ENCODE assay signal across 20 cellular contexts in the genomic region with DNA sequence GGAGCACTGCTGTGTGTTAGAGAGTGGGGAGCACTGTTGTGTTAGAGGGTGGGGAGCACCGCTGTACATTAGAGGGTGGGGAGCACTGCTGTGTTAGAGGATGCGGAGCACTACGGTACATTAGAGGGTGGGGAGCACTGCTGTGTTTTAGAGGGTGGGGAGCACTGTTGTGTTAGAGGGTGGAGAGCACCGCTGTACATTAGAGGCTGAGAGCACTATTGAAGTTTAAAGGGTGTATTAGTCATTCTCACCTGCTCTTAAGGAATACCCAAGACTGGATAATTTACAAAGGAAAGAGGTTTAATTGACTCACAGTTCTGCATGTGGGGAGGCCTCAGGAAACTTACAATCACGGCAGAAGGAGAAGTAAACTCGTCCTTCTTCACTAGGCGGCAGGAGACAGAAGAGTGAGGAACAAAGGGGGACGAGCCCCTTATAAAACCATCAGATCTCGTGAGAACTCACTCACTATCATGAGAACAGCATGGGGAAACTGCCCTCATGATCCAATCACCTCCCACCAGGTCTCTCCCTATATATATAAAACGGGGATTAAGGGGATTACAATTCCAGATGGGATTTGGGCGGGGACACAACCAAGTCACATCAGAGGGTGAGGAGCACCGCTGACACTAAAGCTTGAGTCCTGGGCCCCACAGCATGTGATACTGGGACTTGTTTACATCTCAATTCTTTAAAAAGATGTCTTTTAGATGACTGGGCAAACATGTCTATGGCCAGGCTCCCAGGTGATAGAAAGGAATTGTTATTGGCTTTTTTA. TPM values are rescaled to one million over a fixed set of nuclear protein-coding genes. Genes with fewer than 3 reads are reported as not detected.
DNase-seq lines count a peak whose midpoint lies in the region; ATAC-seq and TF ChIP-seq lines count a peak whose summit lies in the region.
"Had no signal": no experiment of that assay in that cellular context is flagged by ENCODE, and none has a peak within 500 bp of the region (broad histone marks: within the 10 kb centered on the region; RNA-seq: fewer than 3 reads in every experiment).

No MANE protein-coding gene starts in this region.

- CTCF ChIA-PET in WTC11 (lab: Charles Lee) = no interaction called here
- CTCF ChIA-PET in SK-N-SH (lab: Yijun Ruan, JAX) = interaction anchor here (1.3 to 6.4 kb wide), 4 partner anchors 9 to 66 kb away, joined by 3 to 71 read pairs (median 4); no protein-coding TSS in a partner anchor

- H3K36me3 Mint-ChIP-seq in WTC11 = peaks cover 19% of the 10 kb centered on the region
- H3K36me3 Mint-ChIP-seq in glutamatergic neuron (ENCODE audit: unreplicated experiment) = peaks cover 13% of the 10 kb centered on the region

- H3K27me3 Mint-ChIP-seq in WTC11 (ENCODE audit: low read depth) (peaks cover 7% of the 10 kb centered on the region), glutamatergic neuron (ENCODE audit: unreplicated experiment) (peaks cover 10% of the 10 kb centered on the region)

- no peaks in the 10 kb centered on the region for H3K9me3 ChIP-seq in SK-N-SH
- H3K9me3 ChIP-seq: BE2C had no signal

- H3K36me3 ChIP-seq in SK-N-SH (replicated peaks in 1 of 2; ENCODE audit: control insufficient read depth in 1 of 2, insufficient read depth in 2 of 2, low read length in 1 of 2) = no peaks in the 10 kb centered on the region
- H3K36me3 ChIP-seq: BE2C had no signal

- H3K27ac ChIP-seq in SK-N-SH (ENCODE audit: low read depth in 2 of 2, low read length in 1 of 2) = no peak overlapping the region
- H3K27ac ChIP-seq: GM23248, HL-60 had no signal

- peak; percentile 70 for DNase-seq in NCI-H82 treated with DMSO at 0.1 percent for 48 hours (lab: John Stamatoyannopoulos, UW; ENCODE audit: unreplicated experiment)
- no peak for DNase-seq in WTC11 (ENCODE audit: low spot score)
- no peak for DNase-seq in glutamatergic neuron
- no peak for DNase-seq in DMS114 treated with DMSO at 0.1 percent for 48 hours (lab: John Stamatoyannopoulos, UW; ENCODE audit: unreplicated experiment)
- DNase-seq in SK-N-SH = no peak
- DNase-seq: ACHN; BE2C; C1 segment of cervical spinal cord; CD4-positive, CD25-positive, alpha-beta regulatory T cell; CD8-positive, alpha-beta memory T cell; COR-L47; DMS 273 treated with DMSO at 0.1 percent for 48 hours; GM23248; HFFc6; IMR-90 had no signal

- no peaks in the 10 kb centered on the region for H3K9me2 ChIP-seq in SK-N-SH

- no peak overlapping the region for H3K4me2 ChIP-seq in SK-N-SH

- no peak for TF ChIP-seq RAD21 in SK-N-SH (IDR thresholded peaks at IDR 0.05; ENCODE audit: low read length)

- TF ChIP-seq CTCF in WTC11 (IDR thresholded peaks at IDR 0.05) (no peak), glutamatergic neuron (IDR thresholded peaks at IDR 0.05; ENCODE audit: partially characterized antibody, unreplicated experiment) (no peak), SK-N-SH (IDR thresholded peaks at IDR 0.05) (no peak)

- H3K4me1 Mint-ChIP-seq in WTC11 (peaks cover 20% of the 10 kb centered on the region), glutamatergic neuron (ENCODE audit: low read depth, unreplicated experiment) (no peaks in the 10 kb centered on the region)
- H3K4me1 Mint-ChIP-seq: CD4-positive, CD25-positive, alpha-beta regulatory T cell; CD8-positive, alpha-beta memory T cell had no signal

- H3F3A ChIP-seq in SK-N-SH (replicated peaks; ENCODE audit: insufficient read depth) = no peaks in the 10 kb centered on the region

- H3K27ac Mint-ChIP-seq in WTC11 (no peak overlapping the region), glutamatergic neuron (ENCODE audit: unreplicated experiment) (peak overlapping the region; percentile 3)
- H3K27ac Mint-ChIP-seq: CD8-positive, alpha-beta memory T cell; HFFc6 had no signal

- H4K20me1 ChIP-seq in SK-N-SH (ENCODE audit: insufficient read depth) = no peaks in the 10 kb centered on the region

- H3K4me3 ChIP-seq in SK-N-SH (ENCODE audit: low read depth in 2 of 2, low read length in 1 of 2) = no peak overlapping the region
- H3K4me3 ChIP-seq: GM23248 had no signal

- peaks cover 36% of the 10 kb centered on the region for H3K9me3 Mint-ChIP-seq in WTC11
- H3K9me3 Mint-ChIP-seq in glutamatergic neuron (ENCODE audit: unreplicated experiment) = peaks cover 14% of the 10 kb centered on the region
- H3K9me3 Mint-ChIP-seq: HFFc6 had no signal

- H2AFZ ChIP-seq in SK-N-SH (ENCODE audit: low read depth) = no peak overlapping the region
- H2AFZ ChIP-seq: GM23248 had no signal

- ATAC-seq in WTC11 (no peak), GM18868 (IDR thresholded peaks at IDR 0.05; ENCODE audit: unreplicated experiment) (no peak)
- ATAC-seq: HCT116 had no signal

- no peaks in the 10 kb centered on the region; the same call in 1 of the 2 replicates for H3K27me3 ChIP-seq in SK-N-SH (ENCODE audit: insufficient read depth)
- H3K27me3 ChIP-seq: BE2C had no signal

- POLR2A ChIA-PET in WTC11 (lab: Charles Lee) (no interaction called here), SK-N-SH (lab: Yijun Ruan, JAX) (no interaction called here)

- no peaks in the 10 kb centered on the region for H3K4me1 ChIP-seq in SK-N-SH (ENCODE audit: control insufficient read depth in 1 of 2, insufficient read depth in 2 of 2, low read depth in 1 of 2, low read length in 1 of 2)
- H3K4me1 ChIP-seq: BE2C had no signal

- WGBS in SK-N-SH (ENCODE audit: low lambda C conversion rate) = 65% methylated on average over 12 of the region's 12 CpGs

- TF ChIP-seq EP300 in SK-N-SH (IDR thresholded peaks at IDR 0.05; ENCODE audit: borderline replicate concordance in 1 of 2, low read depth in 1 of 2, low read length in 1 of 2) = no peak

- no peak overlapping the region for H3K9ac ChIP-seq in SK-N-SH
- H3K9ac ChIP-seq: GM23248 had no signal

- H3K4me3 Mint-ChIP-seq in WTC11 = no peak overlapping the region
- no peak overlapping the region for H3K4me3 Mint-ChIP-seq in glutamatergic neuron (ENCODE audit: unreplicated experiment)
- H3K4me3 Mint-ChIP-seq: CD4-positive, CD25-positive, alpha-beta regulatory T cell; CD8-positive, alpha-beta memory T cell; HFFc6 had no signal

- H3K79me2 ChIP-seq in SK-N-SH (ENCODE audit: insufficient read depth) = no peaks in the 10 kb centered on the region

TF ChIP-seq in WTC11, 78 proteins besides CTCF, POLR2A, EP300 and RAD21:
- peak; percentile 57; the same call in 1 of the 2 replicates for TF ChIP-seq ZNF263 (CRISPR knock-in tag; IDR thresholded peaks at IDR 0.05; ENCODE audit: low read depth)
- TF ChIP-seq TEAD1 (CRISPR knock-in tag; IDR thresholded peaks at IDR 0.05) = no peak

TF ChIP-seq in SK-N-SH, 30 proteins besides CTCF, POLR2A, EP300 and RAD21:
- TF ChIP-seq POLR2AphosphoS5 (IDR thresholded peaks at IDR 0.05; ENCODE audit: low read depth, low read length) (no peak), MEF2A (IDR thresholded peaks at IDR 0.05; ENCODE audit: borderline replicate concordance, low read depth) (no peak), MXI1 (IDR thresholded peaks at IDR 0.05; ENCODE audit: low read depth, low read length) (no peak), TEAD4 (IDR thresholded peaks at IDR 0.05; ENCODE audit: borderline replicate concordance, insufficient read depth) (no peak)

RNA-seq across cellular contexts. Expression of gene AGXT, which starts 19.5 kb away (rescaled TPM):
- total RNA-seq in WTC11 (2021) (0.16 to 0.37 TPM (median 0.24 TPM) in 3 replicates), glutamatergic neuron (ENCODE audit: unreplicated experiment) (not detected)
- polyA plus RNA-seq in SK-N-SH (2012; rRNA removed) = not detected in 2 replicates
- polyA plus RNA-seq in SK-N-SH (2012; cell fraction: cytosol; rRNA removed) = not detected in 2 replicates
- not detected in 2 replicates for polyA plus RNA-seq in SK-N-SH (2012; cell fraction: nucleus; rRNA removed)
- total RNA-seq: CD4-positive, CD25-positive, alpha-beta regulatory T cell; CD8-positive, alpha-beta memory T cell; GM23248; H4; HFFc6; HT1080; IMR-90 had no signal
- polyA plus RNA-seq: CD4-positive, CD25-positive, alpha-beta regulatory T cell; CD8-positive, alpha-beta memory T cell; GM23248; IMR-90 had no signal

RNA-seq across cellular contexts. Expression of gene KIF1A, which starts 29.1 kb away (rescaled TPM):
- total RNA-seq in WTC11 (2021) (218 to 279 TPM (median 222 TPM) in 3 replicates), glutamatergic neuron (ENCODE audit: unreplicated experiment) (439 TPM)
- polyA plus RNA-seq in SK-N-SH (2012; rRNA removed) = 0.21 and 0.32 TPM in 2 replicates
- 0.32 and 0.37 TPM in 2 replicates for polyA plus RNA-seq in SK-N-SH (2012; cell fraction: cytosol; rRNA removed)
- polyA plus RNA-seq in SK-N-SH (2012; cell fraction: nucleus; rRNA removed) = 0.56 and 1.3 TPM in 2 replicates
- total RNA-seq: CD4-positive, CD25-positive, alpha-beta regulatory T cell; HFFc6 had no signal
- polyA plus RNA-seq: CD4-positive, CD25-positive, alpha-beta regulatory T cell; CD8-positive, alpha-beta memory T cell; IMR-90 had no signal

RNA-seq across cellular contexts. Expression of gene MAB21L4, which starts 46.9 kb away (rescaled TPM):
- total RNA-seq in WTC11 (2021) (not detected in 3 replicates), glutamatergic neuron (ENCODE audit: unreplicated experiment) (not detected)
- polyA plus RNA-seq in SK-N-SH (2012; rRNA removed) = not detected in 2 replicates
- polyA plus RNA-seq in SK-N-SH (2012; cell fraction: cytosol; rRNA removed) = not detected in 2 replicates
- not detected in 2 replicates for polyA plus RNA-seq in SK-N-SH (2012; cell fraction: nucleus; rRNA removed)
- total RNA-seq: CD4-positive, CD25-positive, alpha-beta regulatory T cell; CD8-positive, alpha-beta memory T cell; GM23248; H4; HFFc6; HT1080; IMR-90 had no signal
- polyA plus RNA-seq: CD4-positive, CD25-positive, alpha-beta regulatory T cell; CD8-positive, alpha-beta memory T cell; GM23248; IMR-90 had no signal

RNA-seq across cellular contexts. Expression of gene CROCC2, which starts 57.0 kb away (rescaled TPM):
- total RNA-seq in WTC11 (2021) = not detected in 3 replicates
- not detected for total RNA-seq in glutamatergic neuron (ENCODE audit: unreplicated experiment)
- not detected in 2 replicates for polyA plus RNA-seq in SK-N-SH (2012; rRNA removed)
- polyA plus RNA-seq in SK-N-SH (2012; cell fraction: cytosol; rRNA removed) = not detected in 2 replicates
- polyA plus RNA-seq in SK-N-SH (2012; cell fraction: nucleus; rRNA removed) = 0.01 and 0.06 TPM in 2 replicates
- total RNA-seq: CD4-positive, CD25-positive, alpha-beta regulatory T cell; CD8-positive, alpha-beta memory T cell; H4; HFFc6; HT1080; IMR-90 had no signal
- polyA plus RNA-seq: CD4-positive, CD25-positive, alpha-beta regulatory T cell; CD8-positive, alpha-beta memory T cell; GM23248; IMR-90 had no signal
